Comparison of ENCODE assay signal across 1 cellular context in genomic region chr16:88784074-88784855, GRCh38.
A peak's percentile ranks its signal among the peaks of the same experiment; 100 is the strongest.
TF ChIP-seq lines count a peak whose summit lies in the region.

No MANE protein-coding gene starts in this region.

TF ChIP-seq in HepG2, 621 proteins besides CTCF, POLR2A, EP300 and RAD21 (continued from another document and continues in another):
- TF ChIP-seq ZNF276 (CRISPR knock-in tag; IDR thresholded peaks at IDR 0.05; ENCODE audit: low read depth) (no peak), HNRNPL (IDR thresholded peaks at IDR 0.05; ENCODE audit: low read depth, low read length) (peak; percentile 86), ZMYM2 (CRISPR knock-in tag; IDR thresholded peaks at IDR 0.05) (no peak), SKI (IDR thresholded peaks at IDR 0.05; ENCODE audit: partially characterized antibody) (peak; percentile 68), RFXANK (CRISPR knock-in tag; IDR thresholded peaks at IDR 0.05) (no peak), CSRNP2 (CRISPR knock-in tag; conservative IDR thresholded peaks at IDR 0.05; ENCODE audit: low read depth) (no peak), XBP1 (CRISPR knock-in tag; IDR thresholded peaks at IDR 0.05) (no peak), CBFB (CRISPR knock-in tag; IDR thresholded peaks at IDR 0.05) (no peak), KLF9 (CRISPR knock-in tag; IDR thresholded peaks at IDR 0.05; ENCODE audit: low read depth) (no peak), NR1H2 (CRISPR knock-in tag; IDR thresholded peaks at IDR 0.05; ENCODE audit: borderline replicate concordance, low read depth) (no peak), THAP11 (CRISPR knock-in tag; IDR thresholded peaks at IDR 0.05) (peak; percentile 19; the same call in 1 of the 2 replicates), ATF1 (CRISPR knock-in tag; IDR thresholded peaks at IDR 0.05) (no peak), HMGA1 (CRISPR knock-in tag; conservative IDR thresholded peaks at IDR 0.05) (no peak), PLRG1 (conservative IDR thresholded peaks at IDR 0.05) (no peak), ATAD3A (CRISPR knock-in tag; IDR thresholded peaks at IDR 0.05) (no peak), ZNF256 (CRISPR knock-in tag; conservative IDR thresholded peaks at IDR 0.05) (no peak), GRHL1 (CRISPR knock-in tag; conservative IDR thresholded peaks at IDR 0.05) (no peak), ZNF230 (CRISPR knock-in tag; IDR thresholded peaks at IDR 0.05) (no peak), POLR2G (IDR thresholded peaks at IDR 0.05; ENCODE audit: low read depth, low read length) (peak; percentile 37; the same call in 1 of the 2 replicates), ZNF687 (CRISPR knock-in tag; IDR thresholded peaks at IDR 0.05) (peak; percentile 60; the same call in 1 of the 2 replicates), PLSCR1 (CRISPR knock-in tag; IDR thresholded peaks at IDR 0.05; ENCODE audit: borderline replicate concordance) (no peak), GATAD1 (CRISPR knock-in tag; IDR thresholded peaks at IDR 0.05) (no peak), HBP1 (CRISPR knock-in tag; IDR thresholded peaks at IDR 0.05; ENCODE audit: low read depth) (no peak), TEAD3 (CRISPR knock-in tag; optimal IDR thresholded peaks at IDR 0.05; ENCODE audit: borderline replicate concordance) (peak; percentile 30), LCORL (IDR thresholded peaks at IDR 0.05) (no peak), LCORL (CRISPR knock-in tag; IDR thresholded peaks at IDR 0.05) (no peak), DZIP1 (CRISPR knock-in tag; IDR thresholded peaks at IDR 0.05) (no peak), DR1 (CRISPR knock-in tag; IDR thresholded peaks at IDR 0.05) (no peak), SUZ12 (IDR thresholded peaks at IDR 0.05; ENCODE audit: low read depth, low read length) (no peak), ATM (IDR thresholded peaks at IDR 0.05; ENCODE audit: borderline replicate concordance) (no peak), ZNF383 (CRISPR knock-in tag; IDR thresholded peaks at IDR 0.05; ENCODE audit: borderline replicate concordance) (no peak), ZNF34 (CRISPR knock-in tag; IDR thresholded peaks at IDR 0.05; ENCODE audit: borderline replicate concordance) (no peak), ZHX2 (IDR thresholded peaks at IDR 0.05; ENCODE audit: low read depth) (no peak), ZHX2 (CRISPR knock-in tag; IDR thresholded peaks at IDR 0.05; ENCODE audit: borderline replicate concordance) (no peak), ZNF510 (CRISPR knock-in tag; IDR thresholded peaks at IDR 0.05; ENCODE audit: low read depth) (no peak), ZNF589 (CRISPR knock-in tag; conservative IDR thresholded peaks at IDR 0.05) (no peak), IRF1 (CRISPR knock-in tag; IDR thresholded peaks at IDR 0.05; ENCODE audit: low read depth) (no peak), XRCC5 (optimal IDR thresholded peaks at IDR 0.05; ENCODE audit: low read length) (peak; percentile 12), NFKB2 (CRISPR knock-in tag; IDR thresholded peaks at IDR 0.05; ENCODE audit: borderline replicate concordance) (no peak; the same call in 1 of the 2 replicates)
